1 cellular context compared by ENCODE assay signal in genomic region chr1:53378061-53378460, GRCh38.
TF ChIP-seq lines count a peak whose summit lies in the region.

No MANE protein-coding gene starts in this region.

TF ChIP-seq in SK-N-SH treated with all-trans-retinoic acid at 6 μM for 48 hours, 23 proteins besides CTCF, POLR2A, EP300 and RAD21 (continued from another document):
- no peak for TF ChIP-seq TSHZ2 (CRISPR knock-in tag; IDR thresholded peaks at IDR 0.05)
- TF ChIP-seq CSDC2 (CRISPR knock-in tag; IDR thresholded peaks at IDR 0.05) = no peak
